8 cellular contexts compared by ENCODE assay signal in the genomic region with DNA sequence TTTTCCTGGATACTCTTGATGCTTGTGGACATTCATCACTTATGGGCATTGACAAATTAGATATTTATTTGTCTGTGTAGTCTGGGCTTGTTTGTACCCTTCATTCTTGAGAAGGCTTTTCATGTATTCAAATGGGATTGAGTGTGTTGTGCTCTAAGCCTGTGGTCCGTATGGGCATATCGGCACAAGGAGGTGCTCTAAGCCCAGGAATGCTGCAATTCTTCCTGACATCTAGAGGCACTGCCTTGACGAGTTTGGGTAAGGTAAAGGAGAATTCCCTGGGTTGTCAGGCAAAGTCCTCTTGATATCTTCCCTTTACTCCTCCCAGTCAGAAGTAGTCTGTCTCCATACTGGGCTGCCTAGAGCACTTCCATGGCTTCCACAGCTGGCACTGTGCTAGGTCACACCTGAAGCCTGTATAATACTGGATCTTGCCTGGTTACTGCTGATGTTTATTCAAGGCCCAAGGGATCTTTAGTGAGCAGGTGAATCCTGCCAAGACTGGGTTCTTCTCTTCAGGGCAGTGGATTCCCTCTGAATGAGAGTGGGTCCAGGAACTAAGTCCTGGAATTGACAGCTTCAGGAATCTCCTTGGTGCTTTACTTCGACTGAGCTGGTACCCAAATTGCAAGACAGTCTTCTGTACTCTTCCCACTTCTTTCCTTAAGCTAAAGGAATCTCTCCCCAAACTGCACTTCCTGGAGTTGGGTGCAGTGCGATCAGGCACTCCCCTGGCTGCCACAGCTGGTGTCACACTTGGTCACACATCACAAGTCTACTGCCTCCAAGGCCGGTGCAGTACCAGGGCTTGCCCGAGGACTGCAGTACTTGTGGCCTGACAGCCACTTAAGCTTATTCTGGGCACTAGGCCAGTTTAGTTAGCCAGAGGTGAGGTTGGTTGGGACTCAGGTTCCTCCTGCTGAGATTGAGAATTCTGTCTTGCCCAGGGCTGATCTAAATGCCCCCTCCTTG. TPM values are rescaled to one million over a fixed set of nuclear protein-coding genes. Genes with fewer than 3 reads are reported as not detected.
DNase-seq lines count a peak whose midpoint lies in the region; ATAC-seq, FAIRE-seq and TF ChIP-seq lines count a peak whose summit lies in the region.

No MANE protein-coding gene starts in this region.

- no TSS peak for BruUV-seq in mammary epithelial cell (replicated peaks; lab: Mats Ljungman, UMichigan)

- TF ChIP-seq CTCF in mammary epithelial cell (conservative IDR thresholded peaks at IDR 0.05 in 1 of 2, IDR thresholded peaks at IDR 0.05 in 1 of 2; ENCODE audit: extremely low read depth in 1 of 2, insufficient read depth in 1 of 2, low read depth in 1 of 2, low read length in 2 of 2) (peak in 1 of 2 donors; percentile 23), upper lobe of right lung (IDR thresholded peaks at IDR 0.05) (peak; percentile 29), lower leg skin (IDR thresholded peaks at IDR 0.05) (no peak)

- in situ Hi-C loops in mammary epithelial cell (cut with MboI; ENCODE audit: low sequenced_read_pairs in 2 of 2): no loop called here

- dilution Hi-C loops in mammary epithelial cell (cut with HindIII; ENCODE audit: low sequenced_read_pairs): no loop called here

- H3K4me3 ChIP-seq in mammary epithelial cell (replicated peaks in 1 of 3; ENCODE audit: insufficient read depth in 1 of 3, low read depth in 2 of 3, low read length in 3 of 3): no peak overlapping the region
- no peak overlapping the region for H3K4me3 ChIP-seq in upper lobe of right lung
- no peak overlapping the region for H3K4me3 ChIP-seq in lower leg skin (ENCODE audit: low read depth, poor library complexity, severe bottlenecking)

- no peak overlapping the region for H3K9ac ChIP-seq in mammary epithelial cell (ENCODE audit: insufficient read depth, low read length)

- peaks cover 11% of the 10 kb centered on the region for H3K36me3 ChIP-seq in mammary epithelial cell (ENCODE audit: insufficient read depth, low read length)
- H3K36me3 ChIP-seq in upper lobe of right lung: peaks cover 8% of the 10 kb centered on the region

- FAIRE-seq in GM12891 (lab: Jason Lieb, UNC): peak; percentile 93

- H4K20me1 ChIP-seq in mammary epithelial cell (ENCODE audit: insufficient read depth, low read length): no peaks in the 10 kb centered on the region

- ATAC-seq in GM21528 (IDR thresholded peaks at IDR 0.05; ENCODE audit: low FRiP score, unreplicated experiment): peak; percentile 94
- ATAC-seq in HG03575 (IDR thresholded peaks at IDR 0.05; ENCODE audit: extremely low read depth, insufficient number of reproducible peaks, low FRiP score, unreplicated experiment): peak; percentile 87
- ATAC-seq in upper lobe of right lung: peak; percentile 96

- DNase-seq in GM12891 (ENCODE audit: insufficient read length, low spot score): peak; percentile 12
- peak; percentile 20 for DNase-seq in mammary epithelial cell
- DNase-seq in upper lobe of right lung: peak; percentile 77
- DNase-seq in HuH-7 (ENCODE audit: low spot score): no peak
- no peak for DNase-seq in activated CD4-positive, alpha-beta T cell treated with anti-CD3 and anti-CD28 coated beads for 48 hours
- DNase-seq in lower leg skin (ENCODE audit: low spot score in 2 of 2): no peak

- H3K9me3 ChIP-seq in mammary epithelial cell (replicated peaks; ENCODE audit: insufficient read depth, low read length): no peaks in the 10 kb centered on the region
- H3K9me3 ChIP-seq in upper lobe of right lung: no peaks in the 10 kb centered on the region

- intact Hi-C loops in mammary epithelial cell (cut with micrococcal nuclease): no loop called here
- intact Hi-C loops in upper lobe of right lung (cut with DNase I): no loop called here
- intact Hi-C loops in lower leg skin (cut with DNase I; ENCODE audit: low total_unique reads): no loop called here

- H3K4me2 ChIP-seq in mammary epithelial cell (ENCODE audit: insufficient read depth, low read depth, low read length): no peak overlapping the region

- CTCF ChIA-PET in mammary epithelial cell (lab: Charles Lee; ENCODE audit: low non-redundant PET): no interaction called here

- H3K79me2 ChIP-seq in mammary epithelial cell (ENCODE audit: insufficient read depth, low read length): peaks cover 32% of the 10 kb centered on the region

- no peak overlapping the region for H2AFZ ChIP-seq in mammary epithelial cell (ENCODE audit: low read depth, low read length)

- TF ChIP-seq POLR2A in GM12891 (IDR thresholded peaks at IDR 0.05; ENCODE audit: low read depth, low read length) (no peak), lower leg skin (IDR thresholded peaks at IDR 0.05) (no peak)

- H3K27me3 ChIP-seq in mammary epithelial cell (ENCODE audit: insufficient read depth, low read length) (no peaks in the 10 kb centered on the region), upper lobe of right lung (no peaks in the 10 kb centered on the region)

- H3K27ac ChIP-seq in mammary epithelial cell (ENCODE audit: insufficient read depth, low read depth, low read length) (no peak overlapping the region), upper lobe of right lung (no peak overlapping the region)

- no peaks in the 10 kb centered on the region for H3K4me1 ChIP-seq in mammary epithelial cell (ENCODE audit: insufficient read depth, low read length)
- H3K4me1 ChIP-seq in upper lobe of right lung: no peaks in the 10 kb centered on the region

- WGBS in mammary epithelial cell (ENCODE audit: low coverage, missing lambda C conversion rate): 89% methylated on average over 6 of the region's 7 CpGs
- 90 to 93% methylated on average over 7 of the region's 7 CpGs for WGBS in lower leg skin, 2 donors

TF ChIP-seq in GM12891, 5 proteins besides CTCF, POLR2A, EP300 and RAD21:
- TF ChIP-seq POLR2AphosphoS5 (IDR thresholded peaks at IDR 0.05; ENCODE audit: low read depth, low read length) (no peak), SPI1 (IDR thresholded peaks at IDR 0.05; ENCODE audit: low read depth, low read length) (no peak), TAF1 (IDR thresholded peaks at IDR 0.05; ENCODE audit: low read depth, low read length) (no peak), PAX5 (IDR thresholded peaks at IDR 0.05; ENCODE audit: insufficient read depth, low read length, severe bottlenecking) (peak; percentile 87), POU2F2 (IDR thresholded peaks at IDR 0.05; ENCODE audit: low read depth, low read length) (no peak)

RNA-seq across cellular contexts. Expression of gene GALK2, which starts 46.0 kb away (rescaled TPM):
- polyA plus RNA-seq in GM12891 (2012; ENCODE audit: low read depth, missing spikeins): 11.4 TPM
- total RNA-seq in mammary epithelial cell: 10 to 100 TPM; 24.7 to 25.0 TPM
- 22.0 TPM for polyA plus RNA-seq in mammary epithelial cell
- 41.4 TPM for polyA minus RNA-seq in mammary epithelial cell
- 38.2 TPM for total RNA-seq in upper lobe of right lung
- total RNA-seq in lower leg skin: 10 to 100 TPM; 20.7 to 35.4 (median 27.8) TPM

Comparison
In these comparisons a context has a peak if more than half of its experiments do, and no peak if none do; other contexts are left out.
1. DNase-seq: peak in GM12891 (single experiment), mammary epithelial cell (single experiment) and upper lobe of right lung (single experiment); none in HuH-7 (single experiment), activated CD4-positive, alpha-beta T cell treated with anti-CD3 and anti-CD28 coated beads for 48 hours (single experiment) and lower leg skin (0 of 2).
2. Peak in every context shown above with its lines, with median percentiles within 50 percentile points of each other: ATAC-seq.